In genomic region chr13:52961196-52961845, GRCh38 we compare ENCODE assay signal across 1 cellular context.
TF ChIP-seq lines count a peak whose summit lies in the region.

No MANE protein-coding gene starts in this region.

TF ChIP-seq in H1, 55 proteins besides CTCF, POLR2A, EP300 and RAD21 (continued from another document):
- TF ChIP-seq JUND (IDR thresholded peaks at IDR 0.05; ENCODE audit: low read length): no peak
